In the genomic region with DNA sequence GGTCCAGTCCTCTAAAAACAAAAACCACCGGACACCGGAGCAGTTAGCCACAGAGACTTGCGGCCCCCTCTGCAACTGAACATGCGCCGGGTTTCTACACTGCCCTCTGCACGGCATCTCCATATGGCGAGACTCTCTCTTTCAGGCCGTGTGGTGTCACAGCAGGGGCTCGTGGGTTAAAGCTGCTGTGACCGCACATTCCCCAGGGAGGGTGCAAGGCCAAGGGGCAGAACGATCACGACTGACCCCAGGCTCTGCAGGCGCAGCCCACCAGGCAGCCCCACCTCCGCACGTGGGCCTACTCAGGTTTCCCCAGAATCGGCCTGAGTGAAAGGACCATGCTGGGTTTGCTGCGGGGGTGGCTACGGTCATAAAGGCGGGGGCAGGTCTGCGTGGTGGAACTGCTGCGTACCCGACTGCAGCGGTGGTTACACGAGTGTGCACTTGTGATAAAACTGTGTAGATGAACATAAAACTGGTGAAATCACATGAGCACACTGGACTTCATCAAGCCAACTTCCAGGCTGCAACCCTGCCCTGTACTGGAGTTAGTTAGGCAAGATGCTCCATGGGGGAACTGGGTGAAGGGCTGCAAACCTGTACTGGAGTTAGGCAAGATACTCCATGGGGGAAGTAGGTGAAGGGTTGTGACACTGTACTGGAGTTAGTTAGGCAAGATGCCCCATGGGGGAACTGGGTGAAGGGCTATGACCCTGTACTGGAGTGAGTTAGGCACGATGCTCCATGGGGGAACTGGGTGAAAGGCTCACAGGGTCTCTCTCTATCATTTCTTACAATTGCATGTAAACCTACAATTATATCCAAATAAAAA, we compare ENCODE assay signal across 20 cellular contexts.
DNase-seq lines count a peak whose midpoint lies in the region; ATAC-seq and TF ChIP-seq lines count a peak whose summit lies in the region.
"Had no signal": no experiment of that assay in that cellular context is flagged by ENCODE, and none has a peak within 500 bp of the region (broad histone marks: within the 10 kb centered on the region; RNA-seq: fewer than 3 reads in every experiment).

No MANE protein-coding gene starts in this region.

- no peaks in the 10 kb centered on the region for H3K36me3 ChIP-seq in right lobe of liver
- no peaks in the 10 kb centered on the region for H3K36me3 ChIP-seq in OCI-LY7 (ENCODE audit: insufficient read depth, low read length)
- H3K36me3 ChIP-seq: neutrophil, uterus had no signal

- DNase-seq in cardiac septum (ENCODE audit: low spot score) = peak; percentile 15
- DNase-seq in left ventricle myocardium superior = no peak
- DNase-seq in WTC11 (ENCODE audit: low spot score) = peak; percentile 9
- DNase-seq in right lobe of liver = peak in 2 of 3 donors; percentile 66 to 89
- DNase-seq in type B pancreatic cell (ENCODE audit: extremely low spot score, unreplicated experiment) = peak; percentile 60
- DNase-seq in activated gamma-delta T cell (lab: John Stamatoyannopoulos, UW) = no peak
- DNase-seq in OCI-LY7 (ENCODE audit: low spot score) = no peak
- no peak for DNase-seq in NCI-H526 (lab: John Stamatoyannopoulos, UW)
- DNase-seq: activated naive CD4-positive, alpha-beta T cell treated with Interleukin-2 at 50 U/mL for 16 hours; CD4-positive, alpha-beta memory T cell; DMS53; hippocampal formation; kidney glomerular epithelial cell; NCI-H1092 treated with DMSO at 0.1 percent for 48 hours; NCI-H2107; SIG-M5; uterus had no signal

- H4K20me1 ChIP-seq in OCI-LY7 (ENCODE audit: insufficient read depth, low read length) = no peaks in the 10 kb centered on the region

- H3K9me3 Mint-ChIP-seq in WTC11 = no peaks in the 10 kb centered on the region
- H3K9me3 Mint-ChIP-seq in type B pancreatic cell = no peaks in the 10 kb centered on the region

- no peak for ATAC-seq in left ventricle myocardium superior
- ATAC-seq in WTC11 = no peak
- ATAC-seq in right lobe of liver = peak; percentile 65 to 84 (median 74)
- ATAC-seq: activated CD4-positive, CD25-positive, alpha-beta regulatory T cell treated with anti-CD3 and anti-CD28 coated beads, Interleukin-2, amount 50 U/mL, for 24 hours; right cardiac atrium had no signal

- H3K4me3 ChIP-seq in right lobe of liver (no peak overlapping the region), OCI-LY7 (ENCODE audit: low read depth, low read length, poor library complexity, severe bottlenecking) (no peak overlapping the region)
- H3K4me3 ChIP-seq: uterus had no signal

- TF ChIP-seq CTCF in WTC11 (IDR thresholded peaks at IDR 0.05) (no peak), right lobe of liver (IDR thresholded peaks at IDR 0.05) (no peak), type B pancreatic cell (conservative IDR thresholded peaks at IDR 0.05) (no peak), OCI-LY7 (conservative IDR thresholded peaks at IDR 0.05; ENCODE audit: low read length) (no peak)

- H3K4me2 ChIP-seq in OCI-LY7 (ENCODE audit: low read length) = no peak overlapping the region

- H3K4me1 ChIP-seq in right lobe of liver = peaks cover 0 to 65% (median 20%) of the 10 kb centered on the region in 4 donors
- no peaks in the 10 kb centered on the region for H3K4me1 ChIP-seq in OCI-LY7 (ENCODE audit: insufficient read depth, low read length, poor library complexity, severe bottlenecking)
- H3K4me1 ChIP-seq: uterus had no signal

- H3K36me3 Mint-ChIP-seq in WTC11 (no peaks in the 10 kb centered on the region), type B pancreatic cell (no peaks in the 10 kb centered on the region)
- H3K36me3 Mint-ChIP-seq: CD4-positive, alpha-beta memory T cell had no signal

- no TSS peak for BruUV-seq in OCI-LY7 (replicated peaks; lab: Mats Ljungman, UMichigan)

- TF ChIP-seq POLR2A in right lobe of liver (IDR thresholded peaks at IDR 0.05) = no peak

- H3K27ac ChIP-seq in right lobe of liver (peak overlapping the region in 2 of 3 donors; percentile 36 to 48), OCI-LY7 (ENCODE audit: low read depth, low read length, poor library complexity, severe bottlenecking) (no peak overlapping the region)
- H3K27ac ChIP-seq: neutrophil, uterus had no signal

- H3K79me2 ChIP-seq in OCI-LY7 (ENCODE audit: insufficient read depth, low read depth, low read length) = no peaks in the 10 kb centered on the region

- H3K27ac Mint-ChIP-seq in WTC11 (no peak overlapping the region), type B pancreatic cell (peak overlapping the region; percentile 36)
- H3K27ac Mint-ChIP-seq: CD4-positive, alpha-beta memory T cell had no signal

- no peak overlapping the region for H2AFZ ChIP-seq in OCI-LY7 (ENCODE audit: low read length)

- WGBS in right lobe of liver (ENCODE audit: insufficient coverage, low coverage, low lambda C conversion rate, missing lambda C conversion rate) = 65% methylated on average over 12 of the region's 25 CpGs

- POLR2A ChIA-PET in WTC11 (lab: Charles Lee) (no interaction called here), OCI-LY7 (lab: Charles Lee) (no interaction called here)

- H3K4me3 Mint-ChIP-seq in WTC11 (no peak overlapping the region), type B pancreatic cell (no peak overlapping the region)

- H3K9me2 ChIP-seq in OCI-LY7 (ENCODE audit: insufficient read depth, low read length) = no peaks in the 10 kb centered on the region

- H3K9me3 ChIP-seq in right lobe of liver (no peaks in the 10 kb centered on the region), OCI-LY7 (ENCODE audit: low read length) (no peaks in the 10 kb centered on the region)
- H3K9me3 ChIP-seq: neutrophil, uterus had no signal

- peaks cover 17% of the 10 kb centered on the region for H3K4me1 Mint-ChIP-seq in WTC11
- H3K4me1 Mint-ChIP-seq in type B pancreatic cell (ENCODE audit: unreplicated experiment) = peaks cover 7% of the 10 kb centered on the region
- H3K4me1 Mint-ChIP-seq: CD4-positive, alpha-beta memory T cell had no signal

- H3K27me3 ChIP-seq in right lobe of liver = no peaks in the 10 kb centered on the region
- H3K27me3 ChIP-seq: uterus had no signal

- H3K27me3 Mint-ChIP-seq in WTC11 (ENCODE audit: low read depth) (no peaks in the 10 kb centered on the region), type B pancreatic cell (peaks cover 25% of the 10 kb centered on the region)

- CTCF ChIA-PET in WTC11 (lab: Charles Lee) (no interaction called here), OCI-LY7 (lab: Charles Lee; ENCODE audit: unreplicated experiment) (no interaction called here)

- intact Hi-C loops in cardiac septum (cut with DNase I) = no loop called here
- intact Hi-C loops in left ventricle myocardium superior (cut with micrococcal nuclease) = no loop called here
- intact Hi-C loops in right lobe of liver (cut with DNase I) = loop anchor here in 1 of 2 donors (10.0 kb wide), 1 partner anchor 345 kb away; no protein-coding TSS in a partner anchor
- intact Hi-C loops in OCI-LY7 (cut with micrococcal nuclease; ENCODE audit: unreplicated experiment) = no loop called here

TF ChIP-seq in WTC11, 78 proteins besides CTCF, POLR2A, EP300 and RAD21:
- TF ChIP-seq MXD4 (CRISPR knock-in tag; IDR thresholded peaks at IDR 0.05; ENCODE audit: borderline replicate concordance) = no peak
- TF ChIP-seq SMAD3 (CRISPR knock-in tag; IDR thresholded peaks at IDR 0.05; ENCODE audit: borderline replicate concordance) = no peak
- TF ChIP-seq ZNF317 (CRISPR knock-in tag; IDR thresholded peaks at IDR 0.05; ENCODE audit: borderline replicate concordance, low read depth) = no peak
- TF ChIP-seq NFATC4 (CRISPR knock-in tag; IDR thresholded peaks at IDR 0.05) = no peak
- TF ChIP-seq ZNF425 (CRISPR knock-in tag; conservative IDR thresholded peaks at IDR 0.05) = no peak
- no peak for TF ChIP-seq RELA (CRISPR knock-in tag; IDR thresholded peaks at IDR 0.05; ENCODE audit: borderline replicate concordance)
- TF ChIP-seq ETV6 (CRISPR knock-in tag; IDR thresholded peaks at IDR 0.05) = no peak
- TF ChIP-seq FOXK1 (CRISPR knock-in tag; IDR thresholded peaks at IDR 0.05) = no peak

Comparison
In these comparisons a context has a peak if more than half of its experiments do, and no peak if none do; other contexts are left out.
1. DNase-seq: peak in cardiac septum (single experiment), WTC11 (single experiment), right lobe of liver (2 of 3) and type B pancreatic cell (single experiment); none in left ventricle myocardium superior (single experiment), activated gamma-delta T cell (single experiment), OCI-LY7 (single experiment) and NCI-H526 (0 of 2).
2. ATAC-seq: peak in right lobe of liver (4 of 4); none in left ventricle myocardium superior (single experiment) and WTC11 (single experiment).